ENCODE assay signal across 1 cellular context in the genomic region with DNA sequence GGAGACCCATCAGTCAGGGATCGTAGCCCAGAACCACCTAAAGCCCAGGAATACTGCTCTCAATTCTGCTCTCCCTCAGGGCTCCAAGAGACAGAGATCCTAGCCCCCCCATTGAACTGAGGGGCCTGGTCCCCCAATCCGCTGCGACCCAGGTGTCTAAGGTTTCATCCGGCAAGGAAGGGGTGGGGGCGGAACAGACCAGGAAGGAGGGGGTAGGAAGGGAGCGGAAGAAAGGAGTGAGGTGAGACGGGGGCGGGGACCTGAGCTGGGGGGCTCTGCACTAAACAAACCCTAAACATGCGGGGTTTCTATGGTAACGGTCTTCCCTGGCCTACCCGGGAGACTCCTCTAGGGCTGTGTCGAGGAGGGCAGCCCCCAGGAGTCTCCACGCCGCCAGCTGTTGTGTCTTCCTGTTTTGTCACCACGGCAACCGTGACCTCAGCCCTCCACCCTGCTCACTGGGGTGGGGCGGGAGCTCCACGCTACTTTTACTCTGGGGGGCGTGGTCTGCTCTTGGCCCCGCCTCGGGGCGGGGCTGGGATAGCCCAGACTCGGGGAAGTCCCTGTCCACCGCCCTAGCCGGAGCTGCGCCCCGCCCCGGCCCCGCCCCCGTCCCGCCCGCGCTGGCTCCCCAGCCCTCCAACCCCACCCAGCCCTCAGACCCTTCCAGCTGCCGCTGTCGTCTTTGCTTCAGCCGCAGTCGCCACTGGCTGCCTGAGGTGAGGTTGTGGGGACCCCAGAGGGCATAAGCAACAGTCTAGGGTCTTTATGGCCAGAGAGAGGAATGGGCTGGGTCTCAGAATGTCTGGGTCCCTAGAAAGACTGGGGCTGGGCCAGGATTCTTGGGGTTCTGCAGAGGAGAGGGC.
A peak's percentile ranks its signal among the peaks of the same experiment; 100 is the strongest.
TF ChIP-seq lines count a peak whose summit lies in the region.

A gene with protein sequence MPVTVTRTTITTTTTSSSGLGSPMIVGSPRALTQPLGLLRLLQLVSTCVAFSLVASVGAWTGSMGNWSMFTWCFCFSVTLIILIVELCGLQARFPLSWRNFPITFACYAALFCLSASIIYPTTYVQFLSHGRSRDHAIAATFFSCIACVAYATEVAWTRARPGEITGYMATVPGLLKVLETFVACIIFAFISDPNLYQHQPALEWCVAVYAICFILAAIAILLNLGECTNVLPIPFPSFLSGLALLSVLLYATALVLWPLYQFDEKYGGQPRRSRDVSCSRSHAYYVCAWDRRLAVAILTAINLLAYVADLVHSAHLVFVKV (plus strand): TSS at position 659 of the 866 bp plus-strand sequence. CDS start 5,647 bp downstream, outside the sequence.

TF ChIP-seq in K562, 482 proteins besides CTCF, POLR2A, EP300 and RAD21 (continued from another document and continues in another):
- TF ChIP-seq, protein P1, sequence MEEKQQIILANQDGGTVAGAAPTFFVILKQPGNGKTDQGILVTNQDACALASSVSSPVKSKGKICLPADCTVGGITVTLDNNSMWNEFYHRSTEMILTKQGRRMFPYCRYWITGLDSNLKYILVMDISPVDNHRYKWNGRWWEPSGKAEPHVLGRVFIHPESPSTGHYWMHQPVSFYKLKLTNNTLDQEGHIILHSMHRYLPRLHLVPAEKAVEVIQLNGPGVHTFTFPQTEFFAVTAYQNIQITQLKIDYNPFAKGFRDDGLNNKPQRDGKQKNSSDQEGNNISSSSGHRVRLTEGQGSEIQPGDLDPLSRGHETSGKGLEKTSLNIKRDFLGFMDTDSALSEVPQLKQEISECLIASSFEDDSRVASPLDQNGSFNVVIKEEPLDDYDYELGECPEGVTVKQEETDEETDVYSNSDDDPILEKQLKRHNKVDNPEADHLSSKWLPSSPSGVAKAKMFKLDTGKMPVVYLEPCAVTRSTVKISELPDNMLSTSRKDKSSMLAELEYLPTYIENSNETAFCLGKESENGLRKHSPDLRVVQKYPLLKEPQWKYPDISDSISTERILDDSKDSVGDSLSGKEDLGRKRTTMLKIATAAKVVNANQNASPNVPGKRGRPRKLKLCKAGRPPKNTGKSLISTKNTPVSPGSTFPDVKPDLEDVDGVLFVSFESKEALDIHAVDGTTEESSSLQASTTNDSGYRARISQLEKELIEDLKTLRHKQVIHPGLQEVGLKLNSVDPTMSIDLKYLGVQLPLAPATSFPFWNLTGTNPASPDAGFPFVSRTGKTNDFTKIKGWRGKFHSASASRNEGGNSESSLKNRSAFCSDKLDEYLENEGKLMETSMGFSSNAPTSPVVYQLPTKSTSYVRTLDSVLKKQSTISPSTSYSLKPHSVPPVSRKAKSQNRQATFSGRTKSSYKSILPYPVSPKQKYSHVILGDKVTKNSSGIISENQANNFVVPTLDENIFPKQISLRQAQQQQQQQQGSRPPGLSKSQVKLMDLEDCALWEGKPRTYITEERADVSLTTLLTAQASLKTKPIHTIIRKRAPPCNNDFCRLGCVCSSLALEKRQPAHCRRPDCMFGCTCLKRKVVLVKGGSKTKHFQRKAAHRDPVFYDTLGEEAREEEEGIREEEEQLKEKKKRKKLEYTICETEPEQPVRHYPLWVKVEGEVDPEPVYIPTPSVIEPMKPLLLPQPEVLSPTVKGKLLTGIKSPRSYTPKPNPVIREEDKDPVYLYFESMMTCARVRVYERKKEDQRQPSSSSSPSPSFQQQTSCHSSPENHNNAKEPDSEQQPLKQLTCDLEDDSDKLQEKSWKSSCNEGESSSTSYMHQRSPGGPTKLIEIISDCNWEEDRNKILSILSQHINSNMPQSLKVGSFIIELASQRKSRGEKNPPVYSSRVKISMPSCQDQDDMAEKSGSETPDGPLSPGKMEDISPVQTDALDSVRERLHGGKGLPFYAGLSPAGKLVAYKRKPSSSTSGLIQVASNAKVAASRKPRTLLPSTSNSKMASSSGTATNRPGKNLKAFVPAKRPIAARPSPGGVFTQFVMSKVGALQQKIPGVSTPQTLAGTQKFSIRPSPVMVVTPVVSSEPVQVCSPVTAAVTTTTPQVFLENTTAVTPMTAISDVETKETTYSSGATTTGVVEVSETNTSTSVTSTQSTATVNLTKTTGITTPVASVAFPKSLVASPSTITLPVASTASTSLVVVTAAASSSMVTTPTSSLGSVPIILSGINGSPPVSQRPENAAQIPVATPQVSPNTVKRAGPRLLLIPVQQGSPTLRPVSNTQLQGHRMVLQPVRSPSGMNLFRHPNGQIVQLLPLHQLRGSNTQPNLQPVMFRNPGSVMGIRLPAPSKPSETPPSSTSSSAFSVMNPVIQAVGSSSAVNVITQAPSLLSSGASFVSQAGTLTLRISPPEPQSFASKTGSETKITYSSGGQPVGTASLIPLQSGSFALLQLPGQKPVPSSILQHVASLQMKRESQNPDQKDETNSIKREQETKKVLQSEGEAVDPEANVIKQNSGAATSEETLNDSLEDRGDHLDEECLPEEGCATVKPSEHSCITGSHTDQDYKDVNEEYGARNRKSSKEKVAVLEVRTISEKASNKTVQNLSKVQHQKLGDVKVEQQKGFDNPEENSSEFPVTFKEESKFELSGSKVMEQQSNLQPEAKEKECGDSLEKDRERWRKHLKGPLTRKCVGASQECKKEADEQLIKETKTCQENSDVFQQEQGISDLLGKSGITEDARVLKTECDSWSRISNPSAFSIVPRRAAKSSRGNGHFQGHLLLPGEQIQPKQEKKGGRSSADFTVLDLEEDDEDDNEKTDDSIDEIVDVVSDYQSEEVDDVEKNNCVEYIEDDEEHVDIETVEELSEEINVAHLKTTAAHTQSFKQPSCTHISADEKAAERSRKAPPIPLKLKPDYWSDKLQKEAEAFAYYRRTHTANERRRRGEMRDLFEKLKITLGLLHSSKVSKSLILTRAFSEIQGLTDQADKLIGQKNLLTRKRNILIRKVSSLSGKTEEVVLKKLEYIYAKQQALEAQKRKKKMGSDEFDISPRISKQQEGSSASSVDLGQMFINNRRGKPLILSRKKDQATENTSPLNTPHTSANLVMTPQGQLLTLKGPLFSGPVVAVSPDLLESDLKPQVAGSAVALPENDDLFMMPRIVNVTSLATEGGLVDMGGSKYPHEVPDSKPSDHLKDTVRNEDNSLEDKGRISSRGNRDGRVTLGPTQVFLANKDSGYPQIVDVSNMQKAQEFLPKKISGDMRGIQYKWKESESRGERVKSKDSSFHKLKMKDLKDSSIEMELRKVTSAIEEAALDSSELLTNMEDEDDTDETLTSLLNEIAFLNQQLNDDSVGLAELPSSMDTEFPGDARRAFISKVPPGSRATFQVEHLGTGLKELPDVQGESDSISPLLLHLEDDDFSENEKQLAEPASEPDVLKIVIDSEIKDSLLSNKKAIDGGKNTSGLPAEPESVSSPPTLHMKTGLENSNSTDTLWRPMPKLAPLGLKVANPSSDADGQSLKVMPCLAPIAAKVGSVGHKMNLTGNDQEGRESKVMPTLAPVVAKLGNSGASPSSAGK (IDR thresholded peaks at IDR 0.05) = no peak
- TF ChIP-seq ZNF584 (CRISPR knock-in tag; IDR thresholded peaks at IDR 0.05; ENCODE audit: low read depth) (no peak), EGR1 (conservative IDR thresholded peaks at IDR 0.05) (peak; percentile 68), HNRNPLL (IDR thresholded peaks at IDR 0.05; ENCODE audit: low read depth, low read length, poor library complexity, severe bottlenecking) (peak; percentile 24), MYNN (IDR thresholded peaks at IDR 0.05) (peak; percentile 83), MYNN (CRISPR knock-in tag; IDR thresholded peaks at IDR 0.05) (no peak), HMGN3 (IDR thresholded peaks at IDR 0.05; ENCODE audit: borderline replicate concordance, extremely low read depth, insufficient read length, low read depth, low read length) (peak; percentile 74), KDM5B (IDR thresholded peaks at IDR 0.05; ENCODE audit: insufficient replicate concordance, low read depth, low read length) (peak; percentile 64), BMI1 (IDR thresholded peaks at IDR 0.05; ENCODE audit: low read length) (peak; percentile 47; the same call in 1 of the 2 replicates), ZNF263 (CRISPR knock-in tag; IDR thresholded peaks at IDR 0.05; ENCODE audit: borderline replicate concordance) (no peak), CREBBP (IDR thresholded peaks at IDR 0.05; ENCODE audit: low read depth, low read length) (no peak), SMAD4 (CRISPR knock-in tag; conservative IDR thresholded peaks at IDR 0.05) (peak; percentile 68), FOXJ3 (CRISPR knock-in tag; IDR thresholded peaks at IDR 0.05) (peak; percentile 99), CREB1 (IDR thresholded peaks at IDR 0.05) (0 out of 2 replicates have a peak, but pooled peaks have one; percentile 20), CREB1 (CRISPR knock-in tag; IDR thresholded peaks at IDR 0.05) (no peak), JUND (IDR thresholded peaks at IDR 0.05; ENCODE audit: borderline replicate concordance, low read depth, low read length) (peak; percentile 60; the same call in 1 of the 2 replicates), JUND (tag; IDR thresholded peaks at IDR 0.05; ENCODE audit: borderline replicate concordance, low read depth, low read length) (peak; percentile 34; the same call in 1 of the 3 replicates)
- TF ChIP-seq, protein P2, sequence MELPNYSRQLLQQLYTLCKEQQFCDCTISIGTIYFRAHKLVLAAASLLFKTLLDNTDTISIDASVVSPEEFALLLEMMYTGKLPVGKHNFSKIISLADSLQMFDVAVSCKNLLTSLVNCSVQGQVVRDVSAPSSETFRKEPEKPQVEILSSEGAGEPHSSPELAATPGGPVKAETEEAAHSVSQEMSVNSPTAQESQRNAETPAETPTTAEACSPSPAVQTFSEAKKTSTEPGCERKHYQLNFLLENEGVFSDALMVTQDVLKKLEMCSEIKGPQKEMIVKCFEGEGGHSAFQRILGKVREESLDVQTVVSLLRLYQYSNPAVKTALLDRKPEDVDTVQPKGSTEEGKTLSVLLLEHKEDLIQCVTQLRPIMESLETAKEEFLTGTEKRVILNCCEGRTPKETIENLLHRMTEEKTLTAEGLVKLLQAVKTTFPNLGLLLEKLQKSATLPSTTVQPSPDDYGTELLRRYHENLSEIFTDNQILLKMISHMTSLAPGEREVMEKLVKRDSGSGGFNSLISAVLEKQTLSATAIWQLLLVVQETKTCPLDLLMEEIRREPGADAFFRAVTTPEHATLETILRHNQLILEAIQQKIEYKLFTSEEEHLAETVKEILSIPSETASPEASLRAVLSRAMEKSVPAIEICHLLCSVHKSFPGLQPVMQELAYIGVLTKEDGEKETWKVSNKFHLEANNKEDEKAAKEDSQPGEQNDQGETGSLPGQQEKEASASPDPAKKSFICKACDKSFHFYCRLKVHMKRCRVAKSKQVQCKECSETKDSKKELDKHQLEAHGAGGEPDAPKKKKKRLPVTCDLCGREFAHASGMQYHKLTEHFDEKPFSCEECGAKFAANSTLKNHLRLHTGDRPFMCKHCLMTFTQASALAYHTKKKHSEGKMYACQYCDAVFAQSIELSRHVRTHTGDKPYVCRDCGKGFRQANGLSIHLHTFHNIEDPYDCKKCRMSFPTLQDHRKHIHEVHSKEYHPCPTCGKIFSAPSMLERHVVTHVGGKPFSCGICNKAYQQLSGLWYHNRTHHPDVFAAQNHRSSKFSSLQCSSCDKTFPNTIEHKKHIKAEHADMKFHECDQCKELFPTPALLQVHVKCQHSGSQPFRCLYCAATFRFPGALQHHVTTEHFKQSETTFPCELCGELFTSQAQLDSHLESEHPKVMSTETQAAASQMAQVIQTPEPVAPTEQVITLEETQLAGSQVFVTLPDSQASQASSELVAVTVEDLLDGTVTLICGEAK (IDR thresholded peaks at IDR 0.05) = 0 out of 2 replicates have a peak, but pooled peaks have one; percentile 20
- TF ChIP-seq, protein P2 (CRISPR knock-in tag; IDR thresholded peaks at IDR 0.05) = no peak
- TF ChIP-seq, protein P3, sequence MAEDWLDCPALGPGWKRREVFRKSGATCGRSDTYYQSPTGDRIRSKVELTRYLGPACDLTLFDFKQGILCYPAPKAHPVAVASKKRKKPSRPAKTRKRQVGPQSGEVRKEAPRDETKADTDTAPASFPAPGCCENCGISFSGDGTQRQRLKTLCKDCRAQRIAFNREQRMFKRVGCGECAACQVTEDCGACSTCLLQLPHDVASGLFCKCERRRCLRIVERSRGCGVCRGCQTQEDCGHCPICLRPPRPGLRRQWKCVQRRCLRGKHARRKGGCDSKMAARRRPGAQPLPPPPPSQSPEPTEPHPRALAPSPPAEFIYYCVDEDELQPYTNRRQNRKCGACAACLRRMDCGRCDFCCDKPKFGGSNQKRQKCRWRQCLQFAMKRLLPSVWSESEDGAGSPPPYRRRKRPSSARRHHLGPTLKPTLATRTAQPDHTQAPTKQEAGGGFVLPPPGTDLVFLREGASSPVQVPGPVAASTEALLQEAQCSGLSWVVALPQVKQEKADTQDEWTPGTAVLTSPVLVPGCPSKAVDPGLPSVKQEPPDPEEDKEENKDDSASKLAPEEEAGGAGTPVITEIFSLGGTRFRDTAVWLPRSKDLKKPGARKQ (CRISPR knock-in tag; IDR thresholded peaks at IDR 0.05) = no peak
- TF ChIP-seq, protein P4, sequence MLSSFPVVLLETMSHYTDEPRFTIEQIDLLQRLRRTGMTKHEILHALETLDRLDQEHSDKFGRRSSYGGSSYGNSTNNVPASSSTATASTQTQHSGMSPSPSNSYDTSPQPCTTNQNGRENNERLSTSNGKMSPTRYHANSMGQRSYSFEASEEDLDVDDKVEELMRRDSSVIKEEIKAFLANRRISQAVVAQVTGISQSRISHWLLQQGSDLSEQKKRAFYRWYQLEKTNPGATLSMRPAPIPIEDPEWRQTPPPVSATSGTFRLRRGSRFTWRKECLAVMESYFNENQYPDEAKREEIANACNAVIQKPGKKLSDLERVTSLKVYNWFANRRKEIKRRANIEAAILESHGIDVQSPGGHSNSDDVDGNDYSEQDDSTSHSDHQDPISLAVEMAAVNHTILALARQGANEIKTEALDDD (IDR thresholded peaks at IDR 0.05) = no peak
- TF ChIP-seq, protein P5, sequence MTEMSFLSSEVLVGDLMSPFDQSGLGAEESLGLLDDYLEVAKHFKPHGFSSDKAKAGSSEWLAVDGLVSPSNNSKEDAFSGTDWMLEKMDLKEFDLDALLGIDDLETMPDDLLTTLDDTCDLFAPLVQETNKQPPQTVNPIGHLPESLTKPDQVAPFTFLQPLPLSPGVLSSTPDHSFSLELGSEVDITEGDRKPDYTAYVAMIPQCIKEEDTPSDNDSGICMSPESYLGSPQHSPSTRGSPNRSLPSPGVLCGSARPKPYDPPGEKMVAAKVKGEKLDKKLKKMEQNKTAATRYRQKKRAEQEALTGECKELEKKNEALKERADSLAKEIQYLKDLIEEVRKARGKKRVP (CRISPR knock-in tag; IDR thresholded peaks at IDR 0.05) = no peak
